ENCODE assay signal across 9 cellular contexts in the genomic region with DNA sequence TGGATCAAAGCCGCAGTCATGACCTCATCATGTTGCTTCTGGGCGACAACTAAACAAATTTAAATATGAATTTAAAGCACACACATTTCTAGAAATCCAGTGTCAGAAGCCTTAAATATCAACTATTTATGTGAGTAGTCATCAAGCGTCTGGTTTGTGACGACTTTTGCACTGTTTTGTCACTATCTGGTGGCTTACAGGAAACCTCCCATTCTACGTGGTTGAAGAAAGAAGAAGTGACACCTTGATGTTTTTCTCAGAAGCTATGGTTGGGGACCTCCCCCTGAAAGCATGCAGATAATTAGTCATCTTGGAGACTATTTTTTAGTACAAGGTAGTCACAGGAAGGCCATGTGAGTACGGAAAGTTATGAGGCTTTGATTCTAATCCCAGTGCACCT. TPM values are rescaled to one million over a fixed set of nuclear protein-coding genes. Genes with fewer than 3 reads are reported as not detected.
DNase-seq lines count a peak whose midpoint lies in the region; ATAC-seq and TF ChIP-seq lines count a peak whose summit lies in the region.
"Had no signal": no experiment of that assay in that cellular context is flagged by ENCODE, and none has a peak within 500 bp of the region (broad histone marks: within the 10 kb centered on the region; RNA-seq: fewer than 3 reads in every experiment).

No MANE protein-coding gene starts in this region.

- no peak for TF ChIP-seq CTCF in osteoblast (IDR thresholded peaks at IDR 0.05; ENCODE audit: extremely low read depth, low read depth, low read length)

- H3K4me1 ChIP-seq in osteoblast (ENCODE audit: insufficient read depth, low read length): no peaks in the 10 kb centered on the region

- no peak overlapping the region for H3K27ac ChIP-seq in osteoblast (ENCODE audit: low read depth, low read length)

- peak; percentile 61 to 69 for DNase-seq in activated CD4-positive, alpha-beta T cell treated with anti-CD3 and anti-CD28 coated beads for 4 hours
- DNase-seq in stimulated activated CD4-positive, alpha-beta T cell treated with anti-CD3 and anti-CD28 coated beads, Interleukin-12 subunit alpha, Interleukin-12 subunit beta, amount 100 ng/mL, for 48 hours (ENCODE audit: low read depth in 2 of 3, low spot score in 1 of 3): peak in 2 of 3 donors; percentile 44 to 58
- DNase-seq in NCI-H69 (lab: John Stamatoyannopoulos, UW): no peak
- no peak for DNase-seq in DMS 273 treated with DMSO at 0.1 percent for 48 hours (lab: John Stamatoyannopoulos, UW)
- DNase-seq in osteoblast (ENCODE audit: insufficient read length, low spot score, missing footprints): no peak
- DNase-seq in D341Med (ENCODE audit: low spot score): no peak

- no peak overlapping the region for H3K4me3 ChIP-seq in osteoblast (ENCODE audit: insufficient read depth, low read length)

- no peaks in the 10 kb centered on the region for H4K20me1 ChIP-seq in osteoblast (ENCODE audit: insufficient read depth, low read length)

- H3K79me2 ChIP-seq in osteoblast (ENCODE audit: insufficient read depth, low read length): no peaks in the 10 kb centered on the region

- no peaks in the 10 kb centered on the region for H3K9me3 ChIP-seq in osteoblast (ENCODE audit: low read depth, low read length)

- ATAC-seq in GM19372 (IDR thresholded peaks at IDR 0.05; ENCODE audit: low read depth, unreplicated experiment) (peak; percentile 99), HG03097 (IDR thresholded peaks at IDR 0.05; ENCODE audit: low FRiP score, unreplicated experiment) (peak; percentile 95)

- H3K36me3 ChIP-seq in osteoblast (ENCODE audit: insufficient read depth, low read length): no peaks in the 10 kb centered on the region

- H2AFZ ChIP-seq in osteoblast (ENCODE audit: low read length): no peak overlapping the region

- H3K4me2 ChIP-seq in osteoblast (ENCODE audit: insufficient read depth, low read length): no peak overlapping the region

- peaks cover 31% of the 10 kb centered on the region for H3K27me3 ChIP-seq in osteoblast (ENCODE audit: insufficient read depth, low read length)

RNA-seq across cellular contexts. Expression of a gene that starts 58.5 kb away (rescaled TPM):
- total RNA-seq in osteoblast: 0.36 and 0.59 TPM in 2 replicates
- total RNA-seq: epithelial cell of proximal tubule had no signal

Comparison
In these comparisons a context has a peak if more than half of its experiments do, and no peak if none do; other contexts are left out.
1. DNase-seq: peak in activated CD4-positive, alpha-beta T cell treated with anti-CD3 and anti-CD28 coated beads for 4 hours (2 of 2) and stimulated activated CD4-positive, alpha-beta T cell treated with anti-CD3 and anti-CD28 coated beads, Interleukin-12 subunit alpha, Interleukin-12 subunit beta, amount 100 ng/mL, for 48 hours (2 of 3); none in NCI-H69 (single experiment), DMS 273 treated with DMSO at 0.1 percent for 48 hours (single experiment), osteoblast (single experiment) and D341Med (single experiment).